Comparison of ENCODE assay signal across 8 cellular contexts in genomic region chr12:50314629-50315312, GRCh38. TPM values are rescaled to one million over a fixed set of nuclear protein-coding genes. Genes with fewer than 3 reads are reported as not detected.
A peak's percentile ranks its signal among the peaks of the same experiment; 100 is the strongest.
DNase-seq lines count a peak whose midpoint lies in the region; ATAC-seq and TF ChIP-seq lines count a peak whose summit lies in the region.

No MANE protein-coding gene starts in this region.

- CTCF ChIA-PET in BJ (lab: Yijun Ruan, JAX) = interaction anchor here (0.6 to 2.6 kb wide), 42 partner anchors 8 to 348 kb away, joined by 3 to 17 read pairs (median 4); partner anchors contain the start of genes CERS5, COX14, GPD1 and SMARCD1

- no peak for TF ChIP-seq POLR2A in esophagus squamous epithelium (IDR thresholded peaks at IDR 0.05)

- H3K4me3 Mint-ChIP-seq in progenitor cell of endocrine pancreas (ENCODE audit: low read depth) = no peak overlapping the region

- peak overlapping the region; percentile 33 for H3K27ac Mint-ChIP-seq in progenitor cell of endocrine pancreas

- WGBS in esophagus squamous epithelium, 2 donors = 70 to 71% methylated on average over 6 to 7 of the region's 7 CpGs

- no peak overlapping the region for H2AFZ ChIP-seq in OCI-LY3 (ENCODE audit: low read depth, low read length)

- POLR2A ChIA-PET in BJ (lab: Charles Lee) = interaction anchor here (0.5 to 0.6 kb wide), 2 partner anchors 120 to 231 kb away, joined by 3 to 7 read pairs; no protein-coding TSS in a partner anchor

- no peaks in the 10 kb centered on the region for H3K4me1 ChIP-seq in OCI-LY3 (ENCODE audit: low read length)
- peaks cover 0 to 51% (median 21%) of the 10 kb centered on the region in 3 donors for H3K4me1 ChIP-seq in esophagus squamous epithelium

- TF ChIP-seq CTCF in BJ (IDR thresholded peaks at IDR 0.05; ENCODE audit: insufficient read depth, low read depth, low read length) (peak; percentile 66), OCI-LY3 (IDR thresholded peaks at IDR 0.05; ENCODE audit: low read depth, low read length) (peak; percentile 71), esophagus squamous epithelium (IDR thresholded peaks at IDR 0.05) (peak; percentile 22 to 67 (median 50)), progenitor cell of endocrine pancreas (IDR thresholded peaks at IDR 0.05; ENCODE audit: unreplicated experiment) (peak; percentile 72)

- H3K79me2 ChIP-seq in OCI-LY3 (ENCODE audit: low read length) = no peaks in the 10 kb centered on the region

- no peak overlapping the region for H3K9ac ChIP-seq in OCI-LY3 (ENCODE audit: low read length)

- no peak for ATAC-seq in GM18873 (IDR thresholded peaks at IDR 0.05; ENCODE audit: low FRiP score, unreplicated experiment)

- H3K9me3 ChIP-seq in OCI-LY3 (ENCODE audit: insufficient read depth, low read length) (no peaks in the 10 kb centered on the region), esophagus squamous epithelium (no peaks in the 10 kb centered on the region)

- no peaks in the 10 kb centered on the region for H3K36me3 ChIP-seq in BJ (ENCODE audit: control insufficient read depth, insufficient read depth, low read length)
- no peaks in the 10 kb centered on the region for H3K36me3 ChIP-seq in OCI-LY3 (replicated peaks; ENCODE audit: low read depth, low read length)
- H3K36me3 ChIP-seq in esophagus squamous epithelium = no peaks in the 10 kb centered on the region

- H3K36me3 Mint-ChIP-seq in progenitor cell of endocrine pancreas (ENCODE audit: insufficient read depth) = no peaks in the 10 kb centered on the region

- H3K27me3 ChIP-seq in BJ (ENCODE audit: control insufficient read depth, insufficient read depth, low read length) = no peaks in the 10 kb centered on the region
- no peaks in the 10 kb centered on the region for H3K27me3 ChIP-seq in OCI-LY3 (ENCODE audit: low read depth, low read length)
- H3K27me3 ChIP-seq in esophagus squamous epithelium = no peaks in the 10 kb centered on the region

- H3K4me3 ChIP-seq in BJ (ENCODE audit: low read depth, low read length) (no peak overlapping the region), OCI-LY3 (ENCODE audit: low read length) (no peak overlapping the region), esophagus squamous epithelium (no peak overlapping the region)

- no peaks in the 10 kb centered on the region for H3K27me3 Mint-ChIP-seq in progenitor cell of endocrine pancreas

- no peaks in the 10 kb centered on the region for H4K20me1 ChIP-seq in OCI-LY3 (ENCODE audit: insufficient read depth, low read length)

- intact Hi-C loops in esophagus squamous epithelium (cut with DNase I) = no loop called here

- H3K9me3 Mint-ChIP-seq in progenitor cell of endocrine pancreas (ENCODE audit: low read depth) = no peaks in the 10 kb centered on the region

- no peak overlapping the region for H3K4me2 ChIP-seq in OCI-LY3 (ENCODE audit: low read length)

- H3K27ac ChIP-seq in OCI-LY3 (ENCODE audit: low read length) (no peak overlapping the region), esophagus squamous epithelium (no peak overlapping the region)

- DNase-seq in BJ (ENCODE audit: low read depth) (peak; percentile 16), HCEC 1CT (peak; percentile 49), esophagus squamous epithelium (lab: John Stamatoyannopoulos, UW) (no peak), progenitor cell of endocrine pancreas (ENCODE audit: low spot score, unreplicated experiment) (no peak)
- DNase-seq in activated CD4-positive, alpha-beta T cell treated with anti-CD3 and anti-CD28 coated beads for 1 hour = no peak
- DNase-seq in activated CD4-positive, alpha-beta T cell treated with anti-CD3 and anti-CD28 coated beads, Interleukin-2, amount 50 U/mL, for 48 hours = no peak

- H3K4me1 Mint-ChIP-seq in progenitor cell of endocrine pancreas (ENCODE audit: low read depth) = no peaks in the 10 kb centered on the region

RNA-seq across cellular contexts. Expression of gene LIMA1, which starts 31.5 kb away (rescaled TPM):
- 368 and 384 TPM in 2 replicates for polyA plus RNA-seq in BJ (2011; rRNA removed)
- 243 and 392 TPM in 2 replicates for polyA minus RNA-seq in BJ (2011; rRNA and poly(A)+ RNA removed)
- total RNA-seq in esophagus squamous epithelium = 10 to 100 TPM; 48.0 to 70.0 (median 62.7) TPM
- total RNA-seq in progenitor cell of endocrine pancreas = 39.9 and 40.9 TPM in 2 replicates

Comparison
In these comparisons a context has a peak if more than half of its experiments do, and no peak if none do; other contexts are left out.
1. DNase-seq: peak in BJ (single experiment) and HCEC 1CT (single experiment); none in esophagus squamous epithelium (single experiment), progenitor cell of endocrine pancreas (single experiment), activated CD4-positive, alpha-beta T cell treated with anti-CD3 and anti-CD28 coated beads for 1 hour (single experiment) and activated CD4-positive, alpha-beta T cell treated with anti-CD3 and anti-CD28 coated beads, Interleukin-2, amount 50 U/mL, for 48 hours (0 of 2).
2. Peak in every context shown above with its lines, with median percentiles within 50 percentile points of each other: CTCF ChIP-seq.